In the genomic region with DNA sequence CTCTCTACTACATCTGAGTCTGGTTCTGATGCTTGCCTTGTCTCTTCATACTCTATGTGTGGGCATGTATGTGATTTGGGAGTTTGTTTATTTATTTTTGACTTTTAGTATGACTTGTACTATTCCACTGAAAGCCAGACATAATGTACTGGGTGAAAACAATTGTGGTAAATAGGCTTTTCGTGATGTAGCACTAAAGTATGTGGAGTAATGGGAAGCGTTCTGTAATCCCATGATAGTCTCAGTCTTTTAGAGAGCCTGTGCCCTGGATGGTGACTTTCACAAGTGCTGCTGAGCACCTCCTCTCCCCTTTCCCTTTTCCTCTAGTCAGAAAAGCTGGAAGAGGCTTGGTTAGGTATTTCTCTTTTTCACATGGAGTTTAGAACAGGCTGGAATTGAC, we compare ENCODE assay signal across 20 cellular contexts.
DNase-seq lines count a peak whose midpoint lies in the region; ATAC-seq, FAIRE-seq and TF ChIP-seq lines count a peak whose summit lies in the region.
"Had no signal": no experiment of that assay in that cellular context is flagged by ENCODE, and none has a peak within 500 bp of the region (broad histone marks: within the 10 kb centered on the region; RNA-seq: fewer than 3 reads in every experiment).

No MANE protein-coding gene starts in this region.

- H2BK12ac ChIP-seq in H9 (ENCODE audit: insufficient read length, low read depth, low read length), result no peak overlapping the region

- H3K56ac ChIP-seq in H9 (ENCODE audit: insufficient read length, low read depth, low read length), result no peak overlapping the region

- no peak overlapping the region for H4K5ac ChIP-seq in H9 (ENCODE audit: insufficient read length, low read depth, low read length)

- H3K27ac Mint-ChIP-seq in H9, result no peak overlapping the region
- H3K27ac Mint-ChIP-seq: CD4-positive, alpha-beta memory T cell had no signal

- H2BK15ac ChIP-seq in H9 (ENCODE audit: low read depth, low read length), result no peak overlapping the region

- no peak overlapping the region for H3K18ac ChIP-seq in H9 (ENCODE audit: insufficient read length, low read depth, low read length)

- no peak overlapping the region for H4K91ac ChIP-seq in H9 (ENCODE audit: insufficient read length, low read depth, low read length)

- no peak overlapping the region for H3K4me2 ChIP-seq in osteoblast (ENCODE audit: insufficient read depth, low read length)
- H3K4me2 ChIP-seq in H9 (ENCODE audit: insufficient read depth, insufficient read length, low read length), result no peak overlapping the region
- H3K4me2 ChIP-seq: BLaER1, SK-N-SH had no signal

- no peak overlapping the region for H3K4me3 Mint-ChIP-seq in H9
- H3K4me3 Mint-ChIP-seq: CD4-positive, alpha-beta memory T cell had no signal

- no peak overlapping the region for H3K4me3 ChIP-seq in adipocyte (ENCODE audit: low read length)
- no peak overlapping the region for H3K4me3 ChIP-seq in osteoblast (ENCODE audit: insufficient read depth, low read length)
- no peak overlapping the region for H3K4me3 ChIP-seq in tibial nerve
- H3K4me3 ChIP-seq: BLaER1 had no signal

- H3K79me1 ChIP-seq in H9 (ENCODE audit: insufficient read depth, low read depth, low read length, poor library complexity, severe bottlenecking), result no peaks in the 10 kb centered on the region

- no peaks in the 10 kb centered on the region for H3K9me3 Mint-ChIP-seq in H9

- no peaks in the 10 kb centered on the region for H3K9me3 ChIP-seq in adipocyte (ENCODE audit: control insufficient read depth, low read length)
- H3K9me3 ChIP-seq in osteoblast (ENCODE audit: low read depth, low read length), result no peaks in the 10 kb centered on the region
- no peaks in the 10 kb centered on the region for H3K9me3 ChIP-seq in tibial nerve
- H3K9me3 ChIP-seq in H9 (ENCODE audit: control insufficient read depth, low read depth, low read length), result no peaks in the 10 kb centered on the region
- H3K9me3 ChIP-seq: BLaER1, SK-N-SH had no signal

- H3K36me3 Mint-ChIP-seq in H9 (ENCODE audit: insufficient read depth in 1 of 3, low read depth in 3 of 3), result no peaks in the 10 kb centered on the region

- H3K27me3 ChIP-seq in adipocyte (replicated peaks; ENCODE audit: control insufficient read depth, insufficient read depth, low read length) (no peaks in the 10 kb centered on the region), osteoblast (ENCODE audit: insufficient read depth, low read length) (peaks cover 2% of the 10 kb centered on the region), tibial nerve (no peaks in the 10 kb centered on the region), H9 (ENCODE audit: insufficient read depth, low read length) (no peaks in the 10 kb centered on the region)
- H3K27me3 ChIP-seq: BLaER1 had no signal

- H3K79me2 ChIP-seq in osteoblast (ENCODE audit: insufficient read depth, low read length) (no peaks in the 10 kb centered on the region), H9 (ENCODE audit: insufficient read depth, low read length) (no peaks in the 10 kb centered on the region)

- H2BK20ac ChIP-seq in H9 (ENCODE audit: low read depth, low read length, poor library complexity, severe bottlenecking), result no peak overlapping the region

- H3K4me1 ChIP-seq in adipocyte (ENCODE audit: control insufficient read depth, insufficient read depth, low read length) (no peaks in the 10 kb centered on the region), osteoblast (ENCODE audit: insufficient read depth, low read length) (peaks cover 2% of the 10 kb centered on the region), tibial nerve (no peaks in the 10 kb centered on the region), H9 (ENCODE audit: insufficient read depth, low read length) (no peaks in the 10 kb centered on the region)
- H3K4me1 ChIP-seq: BLaER1 had no signal

- no peaks in the 10 kb centered on the region for H3K4me1 Mint-ChIP-seq in H9
- H3K4me1 Mint-ChIP-seq: CD4-positive, alpha-beta memory T cell had no signal

- H3K9ac ChIP-seq in adipocyte (ENCODE audit: low read length) (no peak overlapping the region), H9 (ENCODE audit: extremely low read depth, insufficient read length, low read length) (no peak overlapping the region)
- H3K9ac ChIP-seq: BLaER1, SK-N-SH had no signal

- 71 to 76% methylated on average over 2 of the region's 2 CpGs for WGBS in tibial nerve, 2 donors
- WGBS in H9 (ENCODE audit: extremely low coverage, insufficient read length, low lambda C conversion rate), result no CpG with 5 or more reads among the region's 2 CpGs

- no peak for TF ChIP-seq EP300 in tibial nerve (IDR thresholded peaks at IDR 0.05)

- H3K36me3 ChIP-seq in adipocyte (ENCODE audit: control insufficient read depth, insufficient read depth, low read length, severe bottlenecking) (no peaks in the 10 kb centered on the region), osteoblast (ENCODE audit: insufficient read depth, low read length) (no peaks in the 10 kb centered on the region), tibial nerve (no peaks in the 10 kb centered on the region)
- H3K36me3 ChIP-seq: BLaER1 had no signal

- TF ChIP-seq POLR2A in H54 (IDR thresholded peaks at IDR 0.05; ENCODE audit: low read depth, low read length) (no peak), tibial nerve (IDR thresholded peaks at IDR 0.05) (no peak)

- peaks cover 8% of the 10 kb centered on the region for H3K27me3 Mint-ChIP-seq in H9 (ENCODE audit: low read depth)

- H4K20me1 ChIP-seq in osteoblast (ENCODE audit: insufficient read depth, low read length), result no peaks in the 10 kb centered on the region
- no peaks in the 10 kb centered on the region for H4K20me1 ChIP-seq in H9 (ENCODE audit: control insufficient read depth, insufficient read depth, insufficient read length)
- H4K20me1 ChIP-seq: BLaER1 had no signal

- H3K27ac ChIP-seq in osteoblast (ENCODE audit: low read depth, low read length), result no peak overlapping the region
- H3K27ac ChIP-seq in tibial nerve, result no peak overlapping the region
- no peak overlapping the region for H3K27ac ChIP-seq in H9 (ENCODE audit: insufficient read length, low read depth, low read length)
- H3K27ac ChIP-seq: BLaER1 had no signal

- H3T11ph ChIP-seq in H9 (ENCODE audit: low read length), result no peak overlapping the region

- H2AFZ ChIP-seq in osteoblast (ENCODE audit: low read length) (peak overlapping the region; percentile 1), H9 (ENCODE audit: low read length) (no peak overlapping the region)

- FAIRE-seq in H54 (lab: Jason Lieb, UNC), result peak; percentile 50

- no peak overlapping the region for H4K8ac ChIP-seq in H9 (replicated peaks; ENCODE audit: insufficient read length, low read depth, low read length)

- H3K14ac ChIP-seq in H9 (ENCODE audit: insufficient read depth, low read length), result no peak overlapping the region

- H3K23ac ChIP-seq in H9 (ENCODE audit: insufficient read length, low read depth, low read length), result no peak overlapping the region

- no peak overlapping the region for H2BK5ac ChIP-seq in H9 (ENCODE audit: insufficient read length, low read length)

- ATAC-seq in HG02678 (IDR thresholded peaks at IDR 0.05; ENCODE audit: unreplicated experiment), result no peak

- H3K4ac ChIP-seq in H9 (ENCODE audit: low read depth, low read length), result no peak overlapping the region

- H2AK5ac ChIP-seq in H9 (ENCODE audit: insufficient read length, low read length), result no peak overlapping the region

- DNase-seq in H54 (ENCODE audit: insufficient read length, low spot score) (no peak), adipocyte (ENCODE audit: low read depth) (peak; percentile 69), fibroblast of gingiva (ENCODE audit: low read depth) (peak; percentile 16), osteoblast (ENCODE audit: insufficient read length, low spot score, missing footprints) (no peak), tibial nerve (ENCODE audit: low spot score in 2 of 2) (no peak), H9 (no peak)
- DNase-seq: Calu3; CD4-positive, alpha-beta memory T cell; DMS53; GOT3; KBM-7; NCI-H1417; NCI-H187; NCI-H2227 treated with DMSO at 0.1 percent for 48 hours; NCI-H510A treated with DMSO at 0.1 percent for 48 hours; NCI-H82; SHP77; SK-N-SH had no signal

- TF ChIP-seq CTCF in osteoblast (IDR thresholded peaks at IDR 0.05; ENCODE audit: extremely low read depth, low read depth, low read length), result no peak
- TF ChIP-seq CTCF in tibial nerve (IDR thresholded peaks at IDR 0.05), result no peak
- no peak for TF ChIP-seq CTCF in H9 (conservative IDR thresholded peaks at IDR 0.05)

- H3K23me2 ChIP-seq in H9 (ENCODE audit: insufficient read length, low read depth, low read length, poor library complexity, severe bottlenecking), result no peaks in the 10 kb centered on the region

- no peak overlapping the region for H2BK120ac ChIP-seq in H9 (ENCODE audit: low read depth, low read length, poor library complexity, severe bottlenecking)

Comparison
In these comparisons a context has a peak if more than half of its experiments do, and no peak if none do; other contexts are left out.
1. DNase-seq: peak in adipocyte (single experiment) and fibroblast of gingiva (single experiment); none in H54 (single experiment), osteoblast (single experiment), tibial nerve (0 of 2) and H9 (single experiment).